10 cellular contexts compared by ENCODE assay signal in genomic region chr6:10409766-10410209, GRCh38. TPM values are rescaled to one million over a fixed set of nuclear protein-coding genes. Genes with fewer than 3 reads are reported as not detected.
DNase-seq lines count a peak whose midpoint lies in the region; ATAC-seq and TF ChIP-seq lines count a peak whose summit lies in the region.
"Had no signal": no experiment of that assay in that cellular context is flagged by ENCODE, and none has a peak within 500 bp of the region (broad histone marks: within the 10 kb centered on the region; RNA-seq: fewer than 3 reads in every experiment).

No MANE protein-coding gene starts in this region.

- H3K9me3 ChIP-seq in endodermal cell (ENCODE audit: control insufficient read depth, low read length) (no peaks in the 10 kb centered on the region), neural progenitor cell (ENCODE audit: low read depth) (no peaks in the 10 kb centered on the region), ascending aorta (no peaks in the 10 kb centered on the region)

- H3K4me1 Mint-ChIP-seq in endodermal cell (peaks cover 53% of the 10 kb centered on the region), neural progenitor cell (peaks cover 35% of the 10 kb centered on the region)

- H3K4me1 ChIP-seq in endodermal cell (ENCODE audit: control insufficient read depth, insufficient read depth, low read length) (peaks cover 6% of the 10 kb centered on the region), neural progenitor cell (peaks cover 32% of the 10 kb centered on the region), ascending aorta (peaks cover 9 to 30% of the 10 kb centered on the region in 2 donors)

- DNase-seq in EL = peak; percentile 45
- peak; percentile 51 for DNase-seq in NCI-H1105 treated with DMSO at 0.1 percent for 48 hours (lab: John Stamatoyannopoulos, UW)
- DNase-seq in endodermal cell = peak; percentile 73
- DNase-seq in neural progenitor cell (ENCODE audit: low spot score) = peak; percentile 39
- DNase-seq in amniotic stem cell (lab: John Stamatoyannopoulos, UW) = no peak
- DNase-seq in ascending aorta (ENCODE audit: low spot score in 2 of 2) = no peak
- DNase-seq: activated CD4-positive, alpha-beta T cell treated with anti-CD3 and anti-CD28 coated beads, Interleukin-2, amount 50 U/mL, for 1 hour; body of pancreas; substantia nigra had no signal

- ATAC-seq in HG02759 (IDR thresholded peaks at IDR 0.05; ENCODE audit: unreplicated experiment) = no peak
- ATAC-seq: body of pancreas had no signal

- H3K27me3 Mint-ChIP-seq in endodermal cell (ENCODE audit: insufficient read depth) = peaks cover 97% of the 10 kb centered on the region
- peaks cover 89% of the 10 kb centered on the region for H3K27me3 Mint-ChIP-seq in neural progenitor cell (ENCODE audit: insufficient read depth, low read depth)

- H3K9me3 Mint-ChIP-seq in endodermal cell = no peaks in the 10 kb centered on the region
- H3K9me3 Mint-ChIP-seq in neural progenitor cell = peaks cover 4% of the 10 kb centered on the region

- H3K27ac Mint-ChIP-seq in endodermal cell (no peak overlapping the region), neural progenitor cell (no peak overlapping the region)

- peaks cover 29% of the 10 kb centered on the region for H3F3A ChIP-seq in neural progenitor cell (ENCODE audit: low read depth)

- H2AFZ ChIP-seq in neural progenitor cell (replicated peaks) = no peak overlapping the region

- H3K4me3 Mint-ChIP-seq in endodermal cell (peak overlapping the region; percentile 7), neural progenitor cell (peak overlapping the region; percentile 31)

- H3K27ac ChIP-seq in endodermal cell (ENCODE audit: low read depth, low read length) (no peak overlapping the region), neural progenitor cell (no peak overlapping the region), ascending aorta (no peak overlapping the region)
- H3K27ac ChIP-seq: body of pancreas had no signal

- H3K36me3 Mint-ChIP-seq in endodermal cell (ENCODE audit: low read depth) = no peaks in the 10 kb centered on the region
- no peaks in the 10 kb centered on the region for H3K36me3 Mint-ChIP-seq in neural progenitor cell

- H4K20me1 ChIP-seq in neural progenitor cell (ENCODE audit: low read depth) = peaks cover 86% of the 10 kb centered on the region

- no peak overlapping the region for H3K4me2 ChIP-seq in neural progenitor cell

- H3K79me2 ChIP-seq in neural progenitor cell (ENCODE audit: low read depth) = no peaks in the 10 kb centered on the region

- TF ChIP-seq CTCF in endodermal cell (conservative IDR thresholded peaks at IDR 0.05) (no peak), neural progenitor cell (IDR thresholded peaks at IDR 0.05) (no peak), ascending aorta (IDR thresholded peaks at IDR 0.05) (no peak)

- H3K27me3 ChIP-seq in endodermal cell (ENCODE audit: control insufficient read depth, insufficient read depth, low read length, poor library complexity, severe bottlenecking) (peaks cover 100% of the 10 kb centered on the region), neural progenitor cell (peaks cover 100% of the 10 kb centered on the region), ascending aorta (peaks cover 17% of the 10 kb centered on the region)

- H3K9ac ChIP-seq in endodermal cell (ENCODE audit: extremely low read depth, low read length, poor library complexity, severe bottlenecking) (no peak overlapping the region), neural progenitor cell (no peak overlapping the region)

- intact Hi-C loops in ascending aorta (cut with DNase I) = loop anchor here (10.0 kb wide), 2 partner anchors 335 to 1975 kb away; partner anchors contain the start of genes SLC35B3 and TMEM14B

- H3K36me3 ChIP-seq in endodermal cell (ENCODE audit: control insufficient read depth, insufficient read depth, low read length) (no peaks in the 10 kb centered on the region), neural progenitor cell (no peaks in the 10 kb centered on the region), ascending aorta (no peaks in the 10 kb centered on the region)

- no peak overlapping the region for H3K4me3 ChIP-seq in endodermal cell (ENCODE audit: low read length)
- no peak overlapping the region for H3K4me3 ChIP-seq in neural progenitor cell
- no peak overlapping the region for H3K4me3 ChIP-seq in ascending aorta
- H3K4me3 ChIP-seq: body of pancreas had no signal

- WGBS in endodermal cell (ENCODE audit: insufficient coverage in 1 of 2, insufficient read length in 1 of 2), 2 experiments = 0 to 4% methylated on average over 8 to 28 of the region's 28 CpGs

RNA-seq across cellular contexts. Expression of gene TFAP2A, which starts 5.1 kb away (rescaled TPM):
- total RNA-seq in endodermal cell (under 1 TPM; 0.51 to 0.69 TPM), neural progenitor cell (ENCODE audit: low replicate concordance) (0.39 and 0.65 TPM in 2 replicates), ascending aorta (0.21 TPM)
- polyA plus RNA-seq in endodermal cell (2013, experiment 1 of 2) = 39.2 TPM
- 32.0 TPM for polyA plus RNA-seq in endodermal cell (2013, experiment 2 of 2)
- total RNA-seq: body of pancreas had no signal

Comparison
In these comparisons a context has a peak if more than half of its experiments do, and no peak if none do; other contexts are left out.
1. DNase-seq: peak in EL (single experiment), NCI-H1105 treated with DMSO at 0.1 percent for 48 hours (single experiment), endodermal cell (single experiment) and neural progenitor cell (single experiment); none in amniotic stem cell (single experiment) and ascending aorta (0 of 2).